9 cellular contexts compared by ENCODE assay signal in genomic region chr17:46876353-46876887, GRCh38. TPM values are rescaled to one million over a fixed set of nuclear protein-coding genes. Genes with fewer than 3 reads are reported as not detected.
DNase-seq lines count a peak whose midpoint lies in the region; ATAC-seq and TF ChIP-seq lines count a peak whose summit lies in the region.
"Had no signal": no experiment of that assay in that cellular context is flagged by ENCODE, and none has a peak within 500 bp of the region (broad histone marks: within the 10 kb centered on the region; RNA-seq: fewer than 3 reads in every experiment).

No MANE protein-coding gene starts in this region.

- no peak for DNase-seq in GM06990 (ENCODE audit: extremely low read depth, insufficient read length)
- DNase-seq in LoVo (ENCODE audit: low spot score): peak; percentile 41
- peak; percentile 52 for DNase-seq in mucosa of gallbladder (ENCODE audit: low spot score)
- DNase-seq in NCI-H2227 (lab: John Stamatoyannopoulos, UW; ENCODE audit: unreplicated experiment): no peak

- H3K27me3 ChIP-seq in GM06990 (replicated peaks; ENCODE audit: control insufficient read depth, insufficient read depth, low read length): no peaks in the 10 kb centered on the region; the same call in 1 of the 2 replicates

- TF ChIP-seq CTCF in GM06990 (IDR thresholded peaks at IDR 0.05; ENCODE audit: insufficient read depth, low read length, poor library complexity, severe bottlenecking) (peak; percentile 65), WI38 (IDR thresholded peaks at IDR 0.05; ENCODE audit: low read depth, low read length) (0 out of 2 replicates have a peak, but pooled peaks have one; percentile 3)

- ATAC-seq in GM18520 (IDR thresholded peaks at IDR 0.05; ENCODE audit: unreplicated experiment): no peak
- no peak for ATAC-seq in GM18858 (IDR thresholded peaks at IDR 0.05; ENCODE audit: unreplicated experiment)
- no peak for ATAC-seq in HG03135 (IDR thresholded peaks at IDR 0.05; ENCODE audit: unreplicated experiment)

- H3K36me3 ChIP-seq in GM06990 (ENCODE audit: control insufficient read depth, insufficient read depth, low read length): no peaks in the 10 kb centered on the region

- H3K4me3 ChIP-seq in GM06990 (replicated peaks; ENCODE audit: low read depth, low read length) (no peak overlapping the region), WI38 (ENCODE audit: low read depth, low read length) (no peak overlapping the region)
- H3K4me3 ChIP-seq: lung had no signal

RNA-seq across cellular contexts. Expression of gene WNT9B, which starts 25.0 kb away (rescaled TPM):
- total RNA-seq in mucosa of gallbladder: 0.14 TPM

RNA-seq across cellular contexts. Expression of gene GOSR2, which starts 46.5 kb away (rescaled TPM):
- 47.8 TPM for total RNA-seq in mucosa of gallbladder

RNA-seq across cellular contexts. Expression of gene WNT3, which starts 57.9 kb away (rescaled TPM):
- 0.52 TPM for total RNA-seq in mucosa of gallbladder

Comparison
In these comparisons a context has a peak if more than half of its experiments do, and no peak if none do; other contexts are left out.
1. DNase-seq: peak in LoVo (single experiment) and mucosa of gallbladder (single experiment); none in GM06990 (single experiment) and NCI-H2227 (single experiment).